ENCODE assay signal across 9 cellular contexts in genomic region chr21:37338671-37339526, GRCh38. TPM values are rescaled to one million over a fixed set of nuclear protein-coding genes. Genes with fewer than 3 reads are reported as not detected.
DNase-seq lines count a peak whose midpoint lies in the region; ATAC-seq, FAIRE-seq and TF ChIP-seq lines count a peak whose summit lies in the region.
"Had no signal": no experiment of that assay in that cellular context is flagged by ENCODE, and none has a peak within 500 bp of the region (broad histone marks: within the 10 kb centered on the region; RNA-seq: fewer than 3 reads in every experiment).

No MANE protein-coding gene starts in this region.

- H3K9me3 ChIP-seq in A549 = no peaks in the 10 kb centered on the region
- H3K9me3 ChIP-seq in lung (ENCODE audit: control insufficient read depth in 2 of 2, insufficient read depth in 1 of 2, low read length in 1 of 2) = no peaks in the 10 kb centered on the region

- no peak for TF ChIP-seq POLR2A in A549 (IDR thresholded peaks at IDR 0.05; ENCODE audit: low read length)

- no peaks in the 10 kb centered on the region for H3K27me3 ChIP-seq in brain microvascular endothelial cell (replicated peaks)
- H3K27me3 ChIP-seq in lung (ENCODE audit: control insufficient read depth, insufficient read depth) = no peaks in the 10 kb centered on the region

- no peak for TF ChIP-seq CTCF in A549 (IDR thresholded peaks at IDR 0.05)
- TF ChIP-seq CTCF in brain microvascular endothelial cell (IDR thresholded peaks at IDR 0.05; ENCODE audit: low read depth, low read length, missing control alignments) = no peak
- TF ChIP-seq CTCF in lung (IDR thresholded peaks at IDR 0.05; ENCODE audit: control extremely low read depth, extremely low read depth) = no peak

- H3K27ac ChIP-seq in A549 = peak overlapping the region; percentile 70 to 81
- H3K27ac ChIP-seq in brain microvascular endothelial cell = peak overlapping the region; percentile 85
- H3K27ac ChIP-seq in lung (ENCODE audit: low read depth in 1 of 2, low read length in 1 of 2) = peak overlapping the region; percentile 3 to 32

- no peak; a peak in 2 of 5 replicates for TF ChIP-seq EP300 in A549 (IDR thresholded peaks at IDR 0.05)

- peak overlapping the region; percentile 71 for H3K4me2 ChIP-seq in A549

- H3K36me3 ChIP-seq in brain microvascular endothelial cell (replicated peaks) (no peaks in the 10 kb centered on the region), lung (ENCODE audit: control insufficient read depth in 2 of 2, insufficient read depth in 2 of 2, low read length in 2 of 2) (no peaks in the 10 kb centered on the region)

- H3K4me1 ChIP-seq in A549 (peaks cover 16% of the 10 kb centered on the region), lung (ENCODE audit: control insufficient read depth in 2 of 2, insufficient read depth in 2 of 2, low read length in 2 of 2) (no peaks in the 10 kb centered on the region)

- POLR2A ChIA-PET in A549 (lab: Yijun Ruan, JAX) = interaction anchor here (1.6 to 2.1 kb wide), 2 partner anchors 27 to 72 kb away, joined by 13 to 17 read pairs; partner anchors contain the start of genes DYRK1A and VPS26C

- ATAC-seq in A549 = peak; percentile 100
- ATAC-seq in lung (ENCODE audit: insufficient read depth, low FRiP score) = peak; percentile 86
- no peak for ATAC-seq in GM21526 (IDR thresholded peaks at IDR 0.05; ENCODE audit: low FRiP score, unreplicated experiment)
- no peak for ATAC-seq in GM19467 (IDR thresholded peaks at IDR 0.05; ENCODE audit: unreplicated experiment)

- peak in 1 of 2 experiments; percentile 1; a peak in 1 of 5 replicates for TF ChIP-seq RAD21 in A549 (conservative IDR thresholded peaks at IDR 0.05 in 1 of 2, IDR thresholded peaks at IDR 0.05 in 1 of 2)

- DNase-seq in A549 (ENCODE audit: low read depth in 1 of 2, low spot score in 1 of 2) = peak; percentile 81 to 93
- DNase-seq in HS-5 (ENCODE audit: low read depth) = peak; percentile 87
- peak; percentile 93 for DNase-seq in brain microvascular endothelial cell
- DNase-seq in lung (ENCODE audit: low spot score) = peak; percentile 51
- DNase-seq in NCI-H748 treated with DMSO at 0.1 percent for 48 hours (lab: John Stamatoyannopoulos, UW) = no peak
- no peak for DNase-seq in COR-L47 (lab: John Stamatoyannopoulos, UW)

- CTCF ChIA-PET in A549 (lab: Yijun Ruan, JAX) = interaction anchor here (0.6 to 0.7 kb wide), 2 partner anchors 117 to 308 kb away, joined by 3 read pairs; no protein-coding TSS in a partner anchor

- H3K4me3 ChIP-seq in A549 = peak overlapping the region; percentile 17; the same call in 2 of the 3 replicates
- peak overlapping the region; percentile 21 for H3K4me3 ChIP-seq in brain microvascular endothelial cell (ENCODE audit: low read depth, low read length)
- no peak overlapping the region for H3K4me3 ChIP-seq in lung

- 8% methylated on average over 11 of the region's 11 CpGs for WGBS in A549 (ENCODE audit: missing lambda C conversion rate)
- WGBS in lung, 2 donors = 43 to 63% methylated on average over 11 of the region's 11 CpGs

- in situ Hi-C loops in brain microvascular endothelial cell (cut with HindIII; ENCODE audit: low pct_ligation_motif_present, low sequenced_read_pairs) = no loop called here

- FAIRE-seq in A549 (lab: Jason Lieb, UNC) = no peak
- FAIRE-seq: colon had no signal

TF ChIP-seq in A549, 52 proteins besides CTCF, POLR2A, EP300 and RAD21:
- TF ChIP-seq ATOH8 (CRISPR knock-in tag; IDR thresholded peaks at IDR 0.05; ENCODE audit: low read depth) = peak; percentile 81; the same call in 1 of the 2 replicates
- TF ChIP-seq, protein P1, sequence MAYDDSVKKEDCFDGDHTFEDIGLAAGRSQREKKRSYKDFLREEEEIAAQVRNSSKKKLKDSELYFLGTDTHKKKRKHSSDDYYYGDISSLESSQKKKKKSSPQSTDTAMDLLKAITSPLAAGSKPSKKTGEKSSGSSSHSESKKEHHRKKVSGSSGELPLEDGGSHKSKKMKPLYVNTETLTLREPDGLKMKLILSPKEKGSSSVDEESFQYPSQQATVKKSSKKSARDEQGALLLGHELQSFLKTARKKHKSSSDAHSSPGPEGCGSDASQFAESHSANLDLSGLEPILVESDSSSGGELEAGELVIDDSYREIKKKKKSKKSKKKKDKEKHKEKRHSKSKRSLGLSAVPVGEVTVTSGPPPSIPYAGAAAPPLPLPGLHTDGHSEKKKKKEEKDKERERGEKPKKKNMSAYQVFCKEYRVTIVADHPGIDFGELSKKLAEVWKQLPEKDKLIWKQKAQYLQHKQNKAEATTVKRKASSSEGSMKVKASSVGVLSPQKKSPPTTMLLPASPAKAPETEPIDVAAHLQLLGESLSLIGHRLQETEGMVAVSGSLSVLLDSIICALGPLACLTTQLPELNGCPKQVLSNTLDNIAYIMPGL (CRISPR knock-in tag; IDR thresholded peaks at IDR 0.05; ENCODE audit: borderline replicate concordance) = no peak
- peak; percentile 66 for TF ChIP-seq JUNB (IDR thresholded peaks at IDR 0.05)
- peak; percentile 83; the same call in 1 of the 2 replicates for TF ChIP-seq MYC (IDR thresholded peaks at IDR 0.05; ENCODE audit: borderline replicate concordance, low read length)
- TF ChIP-seq, protein P2, sequence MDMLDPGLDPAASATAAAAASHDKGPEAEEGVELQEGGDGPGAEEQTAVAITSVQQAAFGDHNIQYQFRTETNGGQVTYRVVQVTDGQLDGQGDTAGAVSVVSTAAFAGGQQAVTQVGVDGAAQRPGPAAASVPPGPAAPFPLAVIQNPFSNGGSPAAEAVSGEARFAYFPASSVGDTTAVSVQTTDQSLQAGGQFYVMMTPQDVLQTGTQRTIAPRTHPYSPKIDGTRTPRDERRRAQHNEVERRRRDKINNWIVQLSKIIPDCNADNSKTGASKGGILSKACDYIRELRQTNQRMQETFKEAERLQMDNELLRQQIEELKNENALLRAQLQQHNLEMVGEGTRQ (IDR thresholded peaks at IDR 0.05) = peak; percentile 89
- peak; percentile 97 for TF ChIP-seq MAFK (IDR thresholded peaks at IDR 0.05; ENCODE audit: partially characterized antibody)
- TF ChIP-seq, protein P3, sequence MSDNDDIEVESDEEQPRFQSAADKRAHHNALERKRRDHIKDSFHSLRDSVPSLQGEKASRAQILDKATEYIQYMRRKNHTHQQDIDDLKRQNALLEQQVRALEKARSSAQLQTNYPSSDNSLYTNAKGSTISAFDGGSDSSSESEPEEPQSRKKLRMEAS (IDR thresholded peaks at IDR 0.05) = peak; percentile 94
- TF ChIP-seq ZNF302 (CRISPR knock-in tag; IDR thresholded peaks at IDR 0.05) = peak; percentile 35
- no peak for TF ChIP-seq TFCP2L1 (CRISPR knock-in tag; IDR thresholded peaks at IDR 0.05)
- peak; percentile 21; the same call in 1 of the 2 replicates for TF ChIP-seq E2F6 (IDR thresholded peaks at IDR 0.05; ENCODE audit: borderline replicate concordance, low read depth)
- TF ChIP-seq JUN (IDR thresholded peaks at IDR 0.05) = peak in 1 of 2 experiments; percentile 39; a peak in 2 of 5 replicates
- TF ChIP-seq FOSL2 (IDR thresholded peaks at IDR 0.05) = peak; percentile 41
- peak; percentile 77 for TF ChIP-seq FOSL2 (CRISPR knock-in tag; IDR thresholded peaks at IDR 0.05)
- TF ChIP-seq CBX2 (IDR thresholded peaks at IDR 0.05; ENCODE audit: borderline replicate concordance, low read depth) = no peak
- TF ChIP-seq NFE2L2 (conservative IDR thresholded peaks at IDR 0.05; ENCODE audit: low read length) = peak; percentile 73
- TF ChIP-seq GATA3 (IDR thresholded peaks at IDR 0.05; ENCODE audit: borderline replicate concordance) = no peak; the same call in 1 of the 2 replicates

RNA-seq across cellular contexts. Expression of gene DYRK1A, which starts 27.7 kb away (rescaled TPM):
- polyA plus RNA-seq in A549 (2011; rRNA removed) (29.4 and 33.5 TPM in 2 replicates), A549 (2017; fragmentation: RNase III; extraction: RNeasy Plus Mini Kit Qiagen cat#74134 plus additional on column Dnase treatment) (11.6 to 13.6 TPM (median 12.7 TPM) in 3 replicates), lung (10 to 100 TPM; 22.1 to 22.5 TPM)
- polyA plus RNA-seq in A549 (2012; cell fraction: cytosol; rRNA removed) = 10.4 and 15.9 TPM in 2 replicates
- polyA plus RNA-seq in A549 (2012; cell fraction: nucleus; rRNA removed) = 21.9 and 22.7 TPM in 2 replicates
- 91.7 and 108 TPM in 2 replicates for polyA minus RNA-seq in A549 (2011; rRNA and poly(A)+ RNA removed)
- 100 to 1,000 TPM in 1 of 2 donors, 10 to 100 TPM in 1; 64.0 to 149 TPM for total RNA-seq in lung

Comparison
In these comparisons a context has a peak if more than half of its experiments do, and no peak if none do; other contexts are left out.
1. ATAC-seq: peak in A549 (2 of 2) and lung (single experiment); none in GM21526 (single experiment) and GM19467 (single experiment).
2. DNase-seq: peak in A549 (2 of 2), HS-5 (single experiment), brain microvascular endothelial cell (single experiment) and lung (single experiment); none in NCI-H748 treated with DMSO at 0.1 percent for 48 hours (single experiment) and COR-L47 (single experiment).
3. H3K27ac ChIP-seq: peak in every context shown above with its lines; median percentile 85 in brain microvascular endothelial cell; 76 in A549; 18 in lung.